8 cellular contexts compared by ENCODE assay signal in the genomic region with DNA sequence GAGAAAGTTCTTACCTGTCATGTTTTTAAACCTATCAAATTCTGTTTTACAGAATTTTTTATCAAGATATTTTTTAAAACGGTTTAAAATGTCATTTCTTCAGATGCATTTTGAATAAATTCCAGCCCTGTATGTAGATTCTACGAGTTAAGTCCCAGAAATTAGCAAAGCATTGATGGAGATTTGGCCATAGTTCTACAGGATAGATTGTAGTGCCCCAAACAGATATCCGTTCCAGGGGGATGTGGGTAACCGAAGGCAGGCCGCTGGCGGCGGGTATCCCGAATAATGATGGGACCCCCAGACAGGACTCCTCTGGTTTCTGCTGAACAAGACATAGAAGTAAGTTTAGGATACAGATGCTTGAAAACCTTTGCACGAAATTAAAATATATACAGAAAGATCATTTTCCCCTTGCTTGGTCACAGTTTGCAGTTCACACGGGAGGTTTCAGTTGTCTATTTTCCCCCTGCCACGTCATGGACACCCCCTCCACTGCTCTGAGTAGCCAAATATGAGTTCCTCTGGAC. TPM values are rescaled to one million over a fixed set of nuclear protein-coding genes. Genes with fewer than 3 reads are reported as not detected.
DNase-seq lines count a peak whose midpoint lies in the region; ATAC-seq and TF ChIP-seq lines count a peak whose summit lies in the region.

No MANE protein-coding gene starts in this region.

- H3K4me1 ChIP-seq in heart left ventricle (peaks cover 0 to 35% (median 13%) of the 10 kb centered on the region in 12 donors), upper lobe of right lung (peaks cover 18% of the 10 kb centered on the region)

- no peak overlapping the region for H3K27ac Mint-ChIP-seq in mesothelial cell of epicardium

- intact Hi-C loops in heart left ventricle (cut with DNase I) (no loop called here), left ventricle myocardium superior (cut with micrococcal nuclease) (no loop called here), upper lobe of right lung (cut with DNase I) (no loop called here)

- H3K27me3 ChIP-seq in heart left ventricle (peaks cover 12 to 84% (median 51%) of the 10 kb centered on the region in 9 donors), upper lobe of right lung (peaks cover 75% of the 10 kb centered on the region)

- H3K36me3 ChIP-seq in heart left ventricle (no peaks in the 10 kb centered on the region), upper lobe of right lung (no peaks in the 10 kb centered on the region)

- no peaks in the 10 kb centered on the region for H3K9me3 ChIP-seq in heart left ventricle
- H3K9me3 ChIP-seq in upper lobe of right lung = no peaks in the 10 kb centered on the region

- H3K9me3 Mint-ChIP-seq in mesothelial cell of epicardium = no peaks in the 10 kb centered on the region

- ATAC-seq in heart left ventricle (no peak), left ventricle myocardium superior (no peak), upper lobe of right lung (no peak), HG02840 (IDR thresholded peaks at IDR 0.05; ENCODE audit: low FRiP score, unreplicated experiment) (no peak)

- DNase-seq in heart left ventricle (no peak), left ventricle myocardium superior (no peak), cerebellar cortex (ENCODE audit: low spot score) (peak; percentile 34), mesothelial cell of epicardium (ENCODE audit: low spot score in 2 of 2, unreplicated experiment in 2 of 2) (no peak), upper lobe of right lung (no peak), GM20000 (ENCODE audit: low spot score) (no peak)
- DNase-seq in activated CD4-positive, alpha-beta T cell treated with anti-CD3 and anti-CD28 coated beads, Interleukin-2, amount 50 U/mL, for 1 hour = no peak

- peak overlapping the region in 10 of 12 donors; percentile 24 to 59 (median 51) for H3K4me3 ChIP-seq in heart left ventricle
- H3K4me3 ChIP-seq in upper lobe of right lung = peak overlapping the region; percentile 33

- no peak for TF ChIP-seq POLR2A in heart left ventricle (IDR thresholded peaks at IDR 0.05)

- H3K27ac ChIP-seq in heart left ventricle (no peak overlapping the region), upper lobe of right lung (no peak overlapping the region)

- peaks cover 88% of the 10 kb centered on the region for H3K27me3 Mint-ChIP-seq in mesothelial cell of epicardium (ENCODE audit: low read depth)

- H3K36me3 Mint-ChIP-seq in mesothelial cell of epicardium = no peaks in the 10 kb centered on the region

- TF ChIP-seq CTCF in heart left ventricle (IDR thresholded peaks at IDR 0.05) (no peak), mesothelial cell of epicardium (IDR thresholded peaks at IDR 0.05; ENCODE audit: unreplicated experiment) (no peak), upper lobe of right lung (IDR thresholded peaks at IDR 0.05) (no peak), GM20000 (IDR thresholded peaks at IDR 0.05; ENCODE audit: extremely low read depth, missing control alignments) (no peak)

- H3K4me3 Mint-ChIP-seq in mesothelial cell of epicardium = peak overlapping the region; percentile 71

- WGBS in heart left ventricle, 4 donors = 1 to 5% (median 3%) methylated on average over 11 of the region's 11 CpGs

- peaks cover 25% of the 10 kb centered on the region for H3K4me1 Mint-ChIP-seq in mesothelial cell of epicardium

RNA-seq across cellular contexts. Expression of a gene that starts 0.8 kb away (rescaled TPM):
- total RNA-seq in heart left ventricle = 1 to 10 TPM in 1 of 9 donors, under 1 TPM in 3, not detected in 5; 0.07 to 1.0 (median 0.20) TPM
- polyA plus RNA-seq in heart left ventricle = under 1 TPM in 1 of 2 donors, not detected in 1; 0.06 TPM
- 0.35 TPM for total RNA-seq in left ventricle myocardium superior
- 1.4 to 2.6 TPM (median 2.6 TPM) in 3 replicates for total RNA-seq in mesothelial cell of epicardium
- not detected for total RNA-seq in upper lobe of right lung
